In genomic region chr17:80586464-80587228, GRCh38 we compare ENCODE assay signal across 10 cellular contexts. TPM values are rescaled to one million over a fixed set of nuclear protein-coding genes. Genes with fewer than 3 reads are reported as not detected.
DNase-seq lines count a peak whose midpoint lies in the region; ATAC-seq lines count a peak whose summit lies in the region.
"Had no signal": no experiment of that assay in that cellular context is flagged by ENCODE, and none has a peak within 500 bp of the region (broad histone marks: within the 10 kb centered on the region; RNA-seq: fewer than 3 reads in every experiment).

No MANE protein-coding gene starts in this region.

- H3K27me3 Mint-ChIP-seq in T-helper 2 cell treated with Interferon-gamma antibody and Interleukin-4, amounts not matched to agents 5 μg/mL and 100 μg/mL, for 36 hours (ENCODE audit: low read depth) = no peaks in the 10 kb centered on the region
- no peaks in the 10 kb centered on the region for H3K27me3 Mint-ChIP-seq in effector memory CD8-positive, alpha-beta T cell

- no peaks in the 10 kb centered on the region for H3K9me3 Mint-ChIP-seq in T-helper 2 cell treated with Interferon-gamma antibody and Interleukin-4, amounts not matched to agents 5 μg/mL and 100 μg/mL, for 36 hours
- H3K9me3 Mint-ChIP-seq in effector memory CD8-positive, alpha-beta T cell = no peaks in the 10 kb centered on the region

- H3K4me1 Mint-ChIP-seq in T-helper 2 cell treated with Interferon-gamma antibody and Interleukin-4, amounts not matched to agents 5 μg/mL and 100 μg/mL, for 36 hours (ENCODE audit: low read depth) = peaks cover 33% of the 10 kb centered on the region
- H3K4me1 Mint-ChIP-seq in effector memory CD8-positive, alpha-beta T cell (ENCODE audit: low read depth in 2 of 2) = peaks cover 17 to 23% of the 10 kb centered on the region in 2 donors

- H3K27ac Mint-ChIP-seq in T-helper 2 cell treated with Interferon-gamma antibody and Interleukin-4, amounts not matched to agents 5 μg/mL and 100 μg/mL, for 36 hours = peak overlapping the region; percentile 77
- H3K27ac Mint-ChIP-seq in effector memory CD8-positive, alpha-beta T cell = no peak overlapping the region

- DNase-seq in T-helper 2 cell treated with Interferon-gamma antibody and Interleukin-4, amounts not matched to agents 5 μg/mL and 100 μg/mL, for 36 hours (ENCODE audit: low spot score) = no peak
- no peak for DNase-seq in T-helper 2 cell
- peak; percentile 70 for DNase-seq in NCI-H69 (lab: John Stamatoyannopoulos, UW)
- DNase-seq in cerebellar cortex (ENCODE audit: low spot score) = peak; percentile 48
- peak; percentile 41 for DNase-seq in renal cortical epithelial cell (ENCODE audit: low read depth)
- no peak for DNase-seq in SIG-M5 (lab: John Stamatoyannopoulos, UW)
- no peak for DNase-seq in effector memory CD8-positive, alpha-beta T cell
- DNase-seq: mesendoderm, NCI-H187 treated with DMSO at 0.1 percent for 48 hours had no signal

- no peak for ATAC-seq in HG03280 (IDR thresholded peaks at IDR 0.05; ENCODE audit: unreplicated experiment)
- ATAC-seq in effector memory CD8-positive, alpha-beta T cell (replicated peaks) = no peak

- peaks cover 5% of the 10 kb centered on the region for H3K36me3 Mint-ChIP-seq in T-helper 2 cell treated with Interferon-gamma antibody and Interleukin-4, amounts not matched to agents 5 μg/mL and 100 μg/mL, for 36 hours (ENCODE audit: low read depth)
- no peaks in the 10 kb centered on the region for H3K36me3 Mint-ChIP-seq in effector memory CD8-positive, alpha-beta T cell (ENCODE audit: insufficient read depth)

- H3K4me3 Mint-ChIP-seq in T-helper 2 cell treated with Interferon-gamma antibody and Interleukin-4, amounts not matched to agents 5 μg/mL and 100 μg/mL, for 36 hours = peak overlapping the region; percentile 40
- H3K4me3 Mint-ChIP-seq in effector memory CD8-positive, alpha-beta T cell = no peak overlapping the region

RNA-seq across cellular contexts. Expression of gene RPTOR, which starts 42.0 kb away (rescaled TPM):
- total RNA-seq in renal cortical epithelial cell = 11.6 and 35.5 TPM in 2 replicates

Comparison
In these comparisons a context has a peak if more than half of its experiments do, and no peak if none do; other contexts are left out.
1. DNase-seq: peak in NCI-H69 (single experiment), cerebellar cortex (single experiment) and renal cortical epithelial cell (single experiment); none in T-helper 2 cell treated with Interferon-gamma antibody and Interleukin-4, amounts not matched to agents 5 μg/mL and 100 μg/mL, for 36 hours (single experiment), T-helper 2 cell (0 of 5), SIG-M5 (single experiment) and effector memory CD8-positive, alpha-beta T cell (0 of 3).